Comparison of ENCODE assay signal across 17 cellular contexts in genomic region chr20:60239981-60240380, GRCh38.
DNase-seq lines count a peak whose midpoint lies in the region; TF ChIP-seq lines count a peak whose summit lies in the region.
"Had no signal": no experiment of that assay in that cellular context is flagged by ENCODE, and none has a peak within 500 bp of the region (broad histone marks: within the 10 kb centered on the region; RNA-seq: fewer than 3 reads in every experiment).

No MANE protein-coding gene starts in this region.

- H3K27me3 Mint-ChIP-seq in type B pancreatic cell = peaks cover 55% of the 10 kb centered on the region

- H2AFZ ChIP-seq in neuronal stem cell (ENCODE audit: low read length) = no peak overlapping the region

- H2BK12ac ChIP-seq in neuronal stem cell (ENCODE audit: low read length) = no peak overlapping the region

- no peak overlapping the region for H3K18ac ChIP-seq in neuronal stem cell (ENCODE audit: low read length)

- DNase-seq in activated CD8-positive, alpha-beta memory T cell treated with anti-CD3 and anti-CD28 coated beads for 24 hours = peak; percentile 44
- no peak for DNase-seq in activated CD8-positive, alpha-beta memory T cell treated with anti-CD3 and anti-CD28 coated beads, Interleukin-2, amount 50 U/mL, for 4 hours
- DNase-seq in islet precursor cell (peak; percentile 31), neuronal stem cell (ENCODE audit: low spot score) (no peak), type B pancreatic cell (ENCODE audit: extremely low spot score, unreplicated experiment) (no peak), foreskin melanocyte (no peak)
- DNase-seq in activated CD4-positive, alpha-beta T cell treated with anti-CD3 and anti-CD28 coated beads, Interleukin-2, amount 50 U/mL, for 48 hours = no peak
- DNase-seq: AML-193; Caco-2; CD4-positive, alpha-beta T cell; DMS153; DMS79; GF-D8 had no signal

- H2BK5ac ChIP-seq in neuronal stem cell (ENCODE audit: low read length) = no peak overlapping the region

- no peak for TF ChIP-seq CTCF in type B pancreatic cell (conservative IDR thresholded peaks at IDR 0.05)

- H3K14ac ChIP-seq in neuronal stem cell (ENCODE audit: low read length) = no peak overlapping the region

- H3K4me3 Mint-ChIP-seq in type B pancreatic cell = no peak overlapping the region
- H3K4me3 Mint-ChIP-seq: CD4-positive, alpha-beta T cell had no signal

- no peaks in the 10 kb centered on the region for H3K36me3 Mint-ChIP-seq in type B pancreatic cell

- peaks cover 0 to 8% (median 4%) of the 10 kb centered on the region in 3 experiments for H3K27me3 ChIP-seq in neuronal stem cell (ENCODE audit: control insufficient read depth in 3 of 3, insufficient read depth in 3 of 3, low read depth in 1 of 3, low read length in 3 of 3)

- peaks cover 0 to 4% of the 10 kb centered on the region in 2 donors for H3K4me1 ChIP-seq in neuronal stem cell (ENCODE audit: control insufficient read depth in 2 of 2, insufficient read depth in 1 of 2, low read depth in 1 of 2, low read length in 2 of 2)
- H3K4me1 ChIP-seq: A549, Caco-2, HAP-1 had no signal

- whole genome bisulfite sequencing in neuronal stem cell (ENCODE audit: extremely low coverage in 2 of 2, insufficient read length in 2 of 2, insufficient replicate concordance in 1 of 2), 2 donors = no CpG with 5 or more reads among the region's 12 CpGs

- no peak overlapping the region for H2AK5ac ChIP-seq in neuronal stem cell (ENCODE audit: low read depth, low read length)

- H3K4me2 ChIP-seq in neuronal stem cell (ENCODE audit: insufficient read depth, low read length, poor library complexity, severe bottlenecking) = no peak overlapping the region
- H3K4me2 ChIP-seq: A549 had no signal

- no peaks in the 10 kb centered on the region for H3K9me3 Mint-ChIP-seq in type B pancreatic cell
- H3K9me3 Mint-ChIP-seq: CD4-positive, alpha-beta T cell had no signal

- H3K9me3 ChIP-seq in neuronal stem cell (replicated peaks in 1 of 2; ENCODE audit: control insufficient read depth in 2 of 2, insufficient read depth in 1 of 2, low read depth in 1 of 2, low read length in 2 of 2) = peaks cover 0 to 3% of the 10 kb centered on the region in 2 donors
- H3K9me3 ChIP-seq: A549, Caco-2, HAP-1 had no signal

- H4K8ac ChIP-seq in neuronal stem cell (ENCODE audit: low read depth, low read length) = no peak overlapping the region

- no peaks in the 10 kb centered on the region for H3K36me3 ChIP-seq in neuronal stem cell (replicated peaks in 1 of 2; ENCODE audit: control insufficient read depth in 2 of 2, insufficient read depth in 2 of 2, low read length in 2 of 2)
- H3K36me3 ChIP-seq: HAP-1 had no signal

- no peak overlapping the region for H3K4ac ChIP-seq in neuronal stem cell (ENCODE audit: low read length)

- H4K91ac ChIP-seq in neuronal stem cell (ENCODE audit: low read depth, low read length, poor library complexity) = no peak overlapping the region

- H2BK120ac ChIP-seq in neuronal stem cell (ENCODE audit: low read depth, low read length) = no peak overlapping the region

- H3K9ac ChIP-seq in neuronal stem cell (ENCODE audit: low read depth, low read length, poor library complexity) = no peak overlapping the region

- no peak overlapping the region for H2BK15ac ChIP-seq in neuronal stem cell (ENCODE audit: low read length)

- no peak overlapping the region for H3K4me3 ChIP-seq in neuronal stem cell (ENCODE audit: low read length in 2 of 2)
- H3K4me3 ChIP-seq: A549, HAP-1 had no signal

- no peaks in the 10 kb centered on the region for H3K79me1 ChIP-seq in neuronal stem cell (ENCODE audit: low read depth, low read length)

- no peaks in the 10 kb centered on the region for H3K4me1 Mint-ChIP-seq in type B pancreatic cell (ENCODE audit: unreplicated experiment)

- no peak overlapping the region for H3K27ac Mint-ChIP-seq in type B pancreatic cell
- H3K27ac Mint-ChIP-seq: CD4-positive, alpha-beta T cell had no signal

- H3K27ac ChIP-seq in neuronal stem cell (replicated peaks; ENCODE audit: low read length) = no peak overlapping the region
- H3K27ac ChIP-seq: 22Rv1, A549, C4-2B had no signal

- peak overlapping the region; percentile 76 for H3K23ac ChIP-seq in neuronal stem cell (ENCODE audit: low read depth, low read length, poor library complexity)

Comparison
In these comparisons a context has a peak if more than half of its experiments do, and no peak if none do; other contexts are left out.
1. DNase-seq: peak in activated CD8-positive, alpha-beta memory T cell treated with anti-CD3 and anti-CD28 coated beads for 24 hours (single experiment) and islet precursor cell (single experiment); none in activated CD8-positive, alpha-beta memory T cell treated with anti-CD3 and anti-CD28 coated beads, Interleukin-2, amount 50 U/mL, for 4 hours (single experiment), neuronal stem cell (single experiment), type B pancreatic cell (single experiment), activated CD4-positive, alpha-beta T cell treated with anti-CD3 and anti-CD28 coated beads, Interleukin-2, amount 50 U/mL, for 48 hours (0 of 2) and foreskin melanocyte (single experiment).